1 cellular context compared by ENCODE assay signal in genomic region chr13:24922390-24923304, GRCh38.
TF ChIP-seq lines count a peak whose summit lies in the region.

No MANE protein-coding gene starts in this region.

TF ChIP-seq in WTC11, 78 proteins besides CTCF, POLR2A, EP300 and RAD21 (continued from another document):
- TF ChIP-seq CDX4 (CRISPR knock-in tag; IDR thresholded peaks at IDR 0.05; ENCODE audit: borderline replicate concordance) = no peak
- TF ChIP-seq ATF2 (CRISPR knock-in tag; IDR thresholded peaks at IDR 0.05; ENCODE audit: borderline replicate concordance, low read depth) = no peak
- no peak for TF ChIP-seq STAT6 (CRISPR knock-in tag; conservative IDR thresholded peaks at IDR 0.05; ENCODE audit: low read depth)
- TF ChIP-seq ARID4B (CRISPR knock-in tag; IDR thresholded peaks at IDR 0.05; ENCODE audit: borderline replicate concordance) = peak; percentile 72; the same call in 1 of the 2 replicates
- TF ChIP-seq USF1 (CRISPR knock-in tag; IDR thresholded peaks at IDR 0.05) = peak; percentile 20; the same call in 1 of the 2 replicates
- peak; percentile 44; the same call in 1 of the 2 replicates for TF ChIP-seq E2F4 (CRISPR knock-in tag; IDR thresholded peaks at IDR 0.05; ENCODE audit: borderline replicate concordance, low read depth)
- TF ChIP-seq NR1H2 (CRISPR knock-in tag; IDR thresholded peaks at IDR 0.05) = no peak
- no peak for TF ChIP-seq ZNF532 (CRISPR knock-in tag; IDR thresholded peaks at IDR 0.05; ENCODE audit: borderline replicate concordance)
- peak; percentile 80; the same call in 1 of the 2 replicates for TF ChIP-seq MAX (CRISPR knock-in tag; IDR thresholded peaks at IDR 0.05)
- TF ChIP-seq ETV6 (CRISPR knock-in tag; IDR thresholded peaks at IDR 0.05) = peak; percentile 12; the same call in 1 of the 2 replicates
- no peak for TF ChIP-seq NR3C1 (CRISPR knock-in tag; conservative IDR thresholded peaks at IDR 0.05; ENCODE audit: low read depth)
- TF ChIP-seq FOXP4 (CRISPR knock-in tag; IDR thresholded peaks at IDR 0.05) = no peak
- TF ChIP-seq SOX15 (CRISPR knock-in tag; IDR thresholded peaks at IDR 0.05) = no peak
- TF ChIP-seq E2F5 (CRISPR knock-in tag; IDR thresholded peaks at IDR 0.05) = peak; percentile 80
- 0 out of 2 replicates have a peak, but pooled peaks have one; percentile 19 for TF ChIP-seq MYBL2 (CRISPR knock-in tag; IDR thresholded peaks at IDR 0.05)
